In genomic region chr10:5293691-5294550, GRCh38 we compare ENCODE assay signal across 8 cellular contexts.
DNase-seq lines count a peak whose midpoint lies in the region; ATAC-seq and TF ChIP-seq lines count a peak whose summit lies in the region.

No MANE protein-coding gene starts in this region.

- ATAC-seq in GM21381 (IDR thresholded peaks at IDR 0.05; ENCODE audit: unreplicated experiment) = peak; percentile 46
- no peak for ATAC-seq in sciatic nerve
- ATAC-seq in HG02763 (IDR thresholded peaks at IDR 0.05; ENCODE audit: unreplicated experiment) = no peak

- no peaks in the 10 kb centered on the region for H3K36me3 ChIP-seq in NT2/D1 (ENCODE audit: insufficient read depth, insufficient read length, low read length)

- TF ChIP-seq CTCF in AG10803 (conservative IDR thresholded peaks at IDR 0.05; ENCODE audit: low read length) = peak; percentile 55

- H3K9ac ChIP-seq in NT2/D1 (ENCODE audit: insufficient read length, low read depth) = no peak overlapping the region

- intact Hi-C loops in sciatic nerve (cut with DNase I) = no loop called here

- DNase-seq in AG10803 (ENCODE audit: low read depth) = peak; percentile 33
- DNase-seq in NT2/D1 (ENCODE audit: low read depth, low spot score) = peak; percentile 80
- peak; percentile 77 for DNase-seq in activated T-cell treated with anti-CD3 and anti-CD28 coated beads, Interleukin-2, amount 50 U/mL, for 1 hour
- peak; percentile 38 for DNase-seq in germinal center (ENCODE audit: low spot score)
- DNase-seq in sciatic nerve (ENCODE audit: low spot score) = peak; percentile 69
- no peak for DNase-seq in NCI-H128 (lab: John Stamatoyannopoulos, UW; ENCODE audit: unreplicated experiment)

- no peaks in the 10 kb centered on the region for H3K9me3 ChIP-seq in NT2/D1 (ENCODE audit: insufficient read depth, low read length)

- no peaks in the 10 kb centered on the region for H3K4me1 ChIP-seq in NT2/D1 (ENCODE audit: insufficient read depth, insufficient read length)

- H3K4me3 ChIP-seq in AG10803 (ENCODE audit: low read length) (no peak overlapping the region), NT2/D1 (ENCODE audit: insufficient read length, low read depth) (no peak overlapping the region)

- no peaks in the 10 kb centered on the region for H3K27me3 ChIP-seq in NT2/D1 (ENCODE audit: insufficient read depth, insufficient read length)
